In the genomic region with DNA sequence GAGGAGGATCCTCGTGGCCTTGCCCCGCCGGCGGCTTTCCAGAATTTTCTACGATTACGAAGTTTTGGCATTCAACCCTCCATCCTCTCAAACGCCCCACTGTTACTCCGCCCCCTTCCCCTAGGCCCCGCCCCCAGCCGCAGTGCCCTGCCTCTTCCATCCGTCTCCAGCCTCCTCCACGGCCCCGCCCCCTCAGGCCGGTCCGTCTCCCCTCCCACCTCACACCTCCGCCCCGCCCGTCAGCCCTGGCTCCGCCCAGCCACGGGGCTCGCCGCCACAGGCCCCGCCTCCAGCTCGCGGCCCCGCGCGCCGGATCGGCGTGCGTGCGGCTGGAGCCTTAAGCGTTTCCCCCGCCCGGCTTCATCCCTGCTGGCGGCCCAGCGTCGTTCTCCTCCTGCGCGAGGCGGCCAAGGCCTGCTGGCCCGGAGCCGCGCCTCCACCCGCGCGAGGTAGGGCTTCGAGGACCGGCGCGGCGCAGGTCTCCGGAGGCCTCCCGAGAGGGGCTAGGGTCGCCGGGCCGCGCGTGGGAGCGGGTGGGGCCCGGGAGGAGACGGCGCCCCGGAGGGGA, we compare ENCODE assay signal across 8 cellular contexts. TPM values are rescaled to one million over a fixed set of nuclear protein-coding genes. Genes with fewer than 3 reads are reported as not detected.
DNase-seq lines count a peak whose midpoint lies in the region; ATAC-seq and TF ChIP-seq lines count a peak whose summit lies in the region.

Gene C17orf67 (minus strand): TSS at position 109 of the 568 bp plus-strand sequence. CDS start 18,110 bp downstream, outside the sequence.
Gene DGKE (plus strand): TSS at position 340 of the 568 bp plus-strand sequence. CDS start 645 bp downstream, outside the sequence.

- peaks cover 31% of the 10 kb centered on the region for H3K4me1 Mint-ChIP-seq in T-helper 2 cell treated with Interferon-gamma antibody and Interleukin-4, amounts not matched to agents 5 μg/mL and 100 μg/mL, for 36 hours (ENCODE audit: low read depth)

- peak within 1 kb of the TSS; percentile 71 to 91 for H3K4me3 ChIP-seq in ascending aorta

- TF ChIP-seq CTCF in ascending aorta (IDR thresholded peaks at IDR 0.05), result no peak

- H3K36me3 ChIP-seq in ascending aorta, result peaks cover 0 to 3% of the 10 kb centered on the region in 2 donors

- ATAC-seq in GM18499 (IDR thresholded peaks at IDR 0.05; ENCODE audit: insufficient read depth, unreplicated experiment) (peak; percentile 35), HG02885 (IDR thresholded peaks at IDR 0.05; ENCODE audit: poor library complexity, unreplicated experiment) (peak; percentile 80)

- DNase-seq in NCI-H146 treated with DMSO at 0.1 percent for 48 hours (lab: John Stamatoyannopoulos, UW; ENCODE audit: unreplicated experiment) (peak; percentile 87), ascending aorta (ENCODE audit: low spot score in 2 of 2) (peak; percentile 93 to 98), hepatic stellate cell (ENCODE audit: low spot score) (peak; percentile 94), renal cortical epithelial cell (ENCODE audit: low read depth) (peak; percentile 74), SHP77 (lab: John Stamatoyannopoulos, UW) (no peak)
- DNase-seq in T-helper 2 cell treated with Interferon-gamma antibody and Interleukin-4, amounts not matched to agents 5 μg/mL and 100 μg/mL, for 36 hours (ENCODE audit: low spot score), result peak; percentile 96

- H3K27ac ChIP-seq in ascending aorta, result peak within 1 kb of the TSS; percentile 80 to 82

- intact Hi-C loops in ascending aorta (cut with DNase I), result loop anchor here (5.0 to 10.0 kb wide), 4 partner anchors 251 to 1683 kb away; partner anchors contain the start of genes AKAP1, HLF and TMEM100

- H3K4me3 Mint-ChIP-seq in T-helper 2 cell treated with Interferon-gamma antibody and Interleukin-4, amounts not matched to agents 5 μg/mL and 100 μg/mL, for 36 hours, result peak within 1 kb of the TSS; percentile 93

- peak within 1 kb of the TSS; percentile 89 for H3K27ac Mint-ChIP-seq in T-helper 2 cell treated with Interferon-gamma antibody and Interleukin-4, amounts not matched to agents 5 μg/mL and 100 μg/mL, for 36 hours

- peaks cover 0 to 16% of the 10 kb centered on the region in 2 donors for H3K4me1 ChIP-seq in ascending aorta

- H3K27me3 ChIP-seq in ascending aorta, result no peaks in the 10 kb centered on the region

- H3K27me3 Mint-ChIP-seq in T-helper 2 cell treated with Interferon-gamma antibody and Interleukin-4, amounts not matched to agents 5 μg/mL and 100 μg/mL, for 36 hours (ENCODE audit: low read depth), result no peaks in the 10 kb centered on the region

- H3K36me3 Mint-ChIP-seq in T-helper 2 cell treated with Interferon-gamma antibody and Interleukin-4, amounts not matched to agents 5 μg/mL and 100 μg/mL, for 36 hours (ENCODE audit: low read depth), result peaks cover 37% of the 10 kb centered on the region

- H3K9me3 Mint-ChIP-seq in T-helper 2 cell treated with Interferon-gamma antibody and Interleukin-4, amounts not matched to agents 5 μg/mL and 100 μg/mL, for 36 hours, result no peaks in the 10 kb centered on the region

- no peaks in the 10 kb centered on the region for H3K9me3 ChIP-seq in ascending aorta

RNA-seq across cellular contexts. Expression of gene C17orf67, which starts in this region (rescaled TPM):
- total RNA-seq in ascending aorta (10.1 TPM), renal cortical epithelial cell (0.30 and 0.35 TPM in 2 replicates)

RNA-seq across cellular contexts. Expression of gene DGKE, which starts in this region (rescaled TPM):
- 85.0 TPM for total RNA-seq in ascending aorta
- 5.4 and 6.4 TPM in 2 replicates for total RNA-seq in renal cortical epithelial cell

Comparison
In these comparisons a context has a peak if more than half of its experiments do, and no peak if none do; other contexts are left out.
1. RNA of gene DGKE (total RNA-seq): 85.0 TPM in ascending aorta (single experiment); 5.4 to 6.4 TPM in renal cortical epithelial cell; every median in the first group is over 10 times any median in the second.
2. DNase-seq: peak in NCI-H146 treated with DMSO at 0.1 percent for 48 hours (single experiment), T-helper 2 cell treated with Interferon-gamma antibody and Interleukin-4, amounts not matched to agents 5 μg/mL and 100 μg/mL, for 36 hours (single experiment), ascending aorta (2 of 2), hepatic stellate cell (single experiment) and renal cortical epithelial cell (single experiment); none in SHP77 (0 of 2).